ENCODE assay signal across 8 cellular contexts in genomic region chr3:53114011-53114400, GRCh38. TPM values are rescaled to one million over a fixed set of nuclear protein-coding genes. Genes with fewer than 3 reads are reported as not detected.
DNase-seq lines count a peak whose midpoint lies in the region; ATAC-seq and TF ChIP-seq lines count a peak whose summit lies in the region.

No MANE protein-coding gene starts in this region.

- in situ Hi-C loops in transverse colon (cut with MboI; ENCODE audit: low pct_ligation_motif_present in 1 of 4, low pct_unique_long_range_greater_than_20kb in 1 of 4, low sequenced_read_pairs in 3 of 4) = loop anchor here in 3 of 4 donors (5.0 to 25.0 kb wide), 3 partner anchors 81 to 598 kb away; no protein-coding TSS in a partner anchor

- TF ChIP-seq POLR2A in transverse colon (IDR thresholded peaks at IDR 0.05) = no peak

- H2BK12ac ChIP-seq in trophoblast cell (ENCODE audit: low read length) = no peak overlapping the region

- 16% methylated on average over 5 of the region's 5 CpGs for WGBS in SK-N-SH (ENCODE audit: low lambda C conversion rate)
- no CpG with 5 or more reads among the region's 5 CpGs for WGBS in trophoblast cell (ENCODE audit: extremely low coverage, insufficient coverage, insufficient read length)
- whole genome bisulfite sequencing in transverse colon (ENCODE audit: low coverage in 1 of 2), 2 donors = 4 to 9% methylated on average over 4 to 5 of the region's 5 CpGs

- H3K4me1 ChIP-seq in SK-N-SH (ENCODE audit: control insufficient read depth in 1 of 2, insufficient read depth in 2 of 2, low read depth in 1 of 2, low read length in 1 of 2) = peaks cover 0 to 13% of the 10 kb centered on the region in 2 experiments; a peak in 1 of 4 replicates
- H3K4me1 ChIP-seq in trophoblast cell (ENCODE audit: control insufficient read depth in 1 of 2, insufficient read depth in 2 of 2, low read length in 2 of 2) = peaks cover 0 to 3% of the 10 kb centered on the region in 2 experiments
- H3K4me1 ChIP-seq in transverse colon = peaks cover 0 to 17% (median 5%) of the 10 kb centered on the region in 4 donors

- peak; percentile 95 for TF ChIP-seq CTCF in CD14-positive monocyte (IDR thresholded peaks at IDR 0.05)
- TF ChIP-seq CTCF in SK-N-SH (IDR thresholded peaks at IDR 0.05) = peak; percentile 92
- TF ChIP-seq CTCF in glutamatergic neuron (IDR thresholded peaks at IDR 0.05; ENCODE audit: partially characterized antibody, unreplicated experiment) = peak; percentile 96
- peak; percentile 89 to 95 (median 92) for TF ChIP-seq CTCF in transverse colon (IDR thresholded peaks at IDR 0.05)

- H3K4me3 ChIP-seq in SK-N-SH (ENCODE audit: low read depth in 2 of 2, low read length in 1 of 2) = no peak overlapping the region
- H3K4me3 ChIP-seq in trophoblast cell (ENCODE audit: low read depth, low read length) = no peak overlapping the region
- H3K4me3 ChIP-seq in transverse colon = no peak overlapping the region

- H3K27me3 Mint-ChIP-seq in CD14-positive monocyte (ENCODE audit: low read depth in 3 of 3) = no peaks in the 10 kb centered on the region
- no peaks in the 10 kb centered on the region for H3K27me3 Mint-ChIP-seq in activated naive CD4-positive, alpha-beta T cell treated with anti-CD3 and anti-CD28 coated beads, Interleukin-2, amount 10 ng/mL, durations not matched to agents 7 days and 5 days
- no peaks in the 10 kb centered on the region for H3K27me3 Mint-ChIP-seq in glutamatergic neuron (ENCODE audit: unreplicated experiment)

- H3K36me3 ChIP-seq in SK-N-SH (replicated peaks in 1 of 2; ENCODE audit: control insufficient read depth in 1 of 2, insufficient read depth in 2 of 2, low read length in 1 of 2) (peaks cover 30 to 37% of the 10 kb centered on the region in 2 experiments), trophoblast cell (ENCODE audit: control insufficient read depth in 1 of 2, insufficient read depth in 2 of 2, low read length in 2 of 2) (peaks cover 7 to 12% of the 10 kb centered on the region in 2 experiments), transverse colon (peaks cover 0 to 15% (median 5%) of the 10 kb centered on the region in 4 donors)

- no peak overlapping the region for H3K4me3 Mint-ChIP-seq in CD14-positive monocyte
- H3K4me3 Mint-ChIP-seq in activated naive CD4-positive, alpha-beta T cell treated with anti-CD3 and anti-CD28 coated beads, Interleukin-2, amount 10 ng/mL, durations not matched to agents 7 days and 5 days = no peak overlapping the region
- H3K4me3 Mint-ChIP-seq in glutamatergic neuron (ENCODE audit: unreplicated experiment) = no peak overlapping the region

- H3K4ac ChIP-seq in trophoblast cell (ENCODE audit: low read depth, low read length) = no peak overlapping the region

- peaks cover 33 to 53% of the 10 kb centered on the region in 2 donors for H3K36me3 Mint-ChIP-seq in CD14-positive monocyte
- H3K36me3 Mint-ChIP-seq in activated naive CD4-positive, alpha-beta T cell treated with anti-CD3 and anti-CD28 coated beads, Interleukin-2, amount 10 ng/mL, durations not matched to agents 7 days and 5 days = peaks cover 26% of the 10 kb centered on the region
- H3K36me3 Mint-ChIP-seq in glutamatergic neuron (ENCODE audit: unreplicated experiment) = no peaks in the 10 kb centered on the region

- H3K27ac ChIP-seq in SK-N-SH (ENCODE audit: low read depth in 2 of 2, low read length in 1 of 2) = peak overlapping the region; percentile 33 to 61
- no peak overlapping the region for H3K27ac ChIP-seq in trophoblast cell (ENCODE audit: low read depth, low read length)
- peak overlapping the region in 3 of 4 donors; percentile 57 to 76 (median 58) for H3K27ac ChIP-seq in transverse colon

- DNase-seq in CD14-positive monocyte (ENCODE audit: low spot score) (peak; percentile 76), M059J (ENCODE audit: low read depth) (peak; percentile 70), SK-N-SH (peak; percentile 78), glutamatergic neuron (peak; percentile 85), trophoblast cell (peak; percentile 77 to 90), transverse colon (peak; percentile 86)
- peak; percentile 90 for DNase-seq in activated naive CD4-positive, alpha-beta T cell treated with anti-CD3 and anti-CD28 coated beads, Interleukin-2, amount 10 ng/mL, durations not matched to agents 7 days and 5 days

- no peak overlapping the region for H2AK5ac ChIP-seq in trophoblast cell (ENCODE audit: low read length)

- peak; percentile 89 for TF ChIP-seq RAD21 in SK-N-SH (IDR thresholded peaks at IDR 0.05; ENCODE audit: low read length)

- H3K4me2 ChIP-seq in SK-N-SH = no peak overlapping the region
- no peak overlapping the region for H3K4me2 ChIP-seq in trophoblast cell (ENCODE audit: low read length)

- H3K79me2 ChIP-seq in SK-N-SH (ENCODE audit: insufficient read depth) (no peaks in the 10 kb centered on the region), trophoblast cell (ENCODE audit: control insufficient read depth, insufficient read depth, low read length, poor library complexity) (no peaks in the 10 kb centered on the region)

- H2BK120ac ChIP-seq in trophoblast cell (ENCODE audit: insufficient read depth, low read length, poor library complexity) = no peak overlapping the region

- H3K23ac ChIP-seq in trophoblast cell (ENCODE audit: low read length) = no peak overlapping the region

- no peaks in the 10 kb centered on the region for H3F3A ChIP-seq in SK-N-SH (replicated peaks; ENCODE audit: insufficient read depth)

- no peaks in the 10 kb centered on the region for H3K79me1 ChIP-seq in trophoblast cell (ENCODE audit: low read length)

- H2BK5ac ChIP-seq in trophoblast cell (ENCODE audit: low read depth, low read length, poor library complexity) = no peak overlapping the region

- no peaks in the 10 kb centered on the region for H3K9me3 Mint-ChIP-seq in CD14-positive monocyte
- peaks cover 2% of the 10 kb centered on the region for H3K9me3 Mint-ChIP-seq in activated naive CD4-positive, alpha-beta T cell treated with anti-CD3 and anti-CD28 coated beads, Interleukin-2, amount 10 ng/mL, durations not matched to agents 7 days and 5 days
- H3K9me3 Mint-ChIP-seq in glutamatergic neuron (ENCODE audit: unreplicated experiment) = no peaks in the 10 kb centered on the region

- TF ChIP-seq EP300 in SK-N-SH (IDR thresholded peaks at IDR 0.05; ENCODE audit: borderline replicate concordance in 1 of 2, low read depth in 1 of 2, low read length in 1 of 2) (no peak), transverse colon (IDR thresholded peaks at IDR 0.05; ENCODE audit: low read depth) (no peak)

- POLR2A ChIA-PET in SK-N-SH (lab: Yijun Ruan, JAX) = interaction anchor here (1.1 kb wide), 1 partner anchor 81 kb away, joined by 3 read pairs; no protein-coding TSS in a partner anchor

- H3K9me3 ChIP-seq in SK-N-SH (no peaks in the 10 kb centered on the region), trophoblast cell (ENCODE audit: insufficient read depth, low read depth, low read length) (peaks cover 2% of the 10 kb centered on the region), transverse colon (no peaks in the 10 kb centered on the region)

- intact Hi-C loops in CD14-positive monocyte (cut with micrococcal nuclease) (loop anchor here (1.0 to 10.0 kb wide), 3 partner anchors 51 to 83 kb away; partner anchors contain the start of gene PRKCD (in 1 of the 2)), transverse colon (cut with DNase I; ENCODE audit: low total_unique reads) (loop anchor here (2.0 to 10.0 kb wide), 2 partner anchors 81 to 231 kb away; partner anchors contain the start of gene DCP1A)

- H3K4me1 Mint-ChIP-seq in CD14-positive monocyte (peaks cover 15% of the 10 kb centered on the region), glutamatergic neuron (ENCODE audit: low read depth, unreplicated experiment) (no peaks in the 10 kb centered on the region)
- H3K4me1 Mint-ChIP-seq in activated naive CD4-positive, alpha-beta T cell treated with anti-CD3 and anti-CD28 coated beads, Interleukin-2, amount 10 ng/mL, durations not matched to agents 7 days and 5 days = peaks cover 23% of the 10 kb centered on the region

- H3K9ac ChIP-seq in SK-N-SH (no peak overlapping the region; the same call in 1 of the 2 replicates), trophoblast cell (ENCODE audit: low read length) (no peak overlapping the region)

- no peaks in the 10 kb centered on the region for H4K20me1 ChIP-seq in SK-N-SH (ENCODE audit: insufficient read depth)

- no peak overlapping the region for H3K18ac ChIP-seq in trophoblast cell (ENCODE audit: low read length)

- H3K9me2 ChIP-seq in SK-N-SH = no peaks in the 10 kb centered on the region

- peak overlapping the region; percentile 34; the same call in 1 of the 2 replicates for H2AFZ ChIP-seq in SK-N-SH (ENCODE audit: low read depth)
- no peak overlapping the region for H2AFZ ChIP-seq in trophoblast cell (ENCODE audit: insufficient read depth, low read length, poor library complexity)

- no peak overlapping the region for H3K27ac Mint-ChIP-seq in CD14-positive monocyte
- no peak overlapping the region for H3K27ac Mint-ChIP-seq in activated naive CD4-positive, alpha-beta T cell treated with anti-CD3 and anti-CD28 coated beads, Interleukin-2, amount 10 ng/mL, durations not matched to agents 7 days and 5 days
- H3K27ac Mint-ChIP-seq in glutamatergic neuron (ENCODE audit: unreplicated experiment) = no peak overlapping the region

- no peak overlapping the region for H4K12ac ChIP-seq in trophoblast cell (ENCODE audit: low read depth, low read length)

- no peak overlapping the region for H3K14ac ChIP-seq in trophoblast cell (ENCODE audit: low read length)

- no peak overlapping the region for H4K8ac ChIP-seq in trophoblast cell (ENCODE audit: low read depth, low read length)

- H3K27me3 ChIP-seq in SK-N-SH (ENCODE audit: insufficient read depth) = no peaks in the 10 kb centered on the region
- no peaks in the 10 kb centered on the region for H3K27me3 ChIP-seq in trophoblast cell (ENCODE audit: insufficient read depth, low read length)
- no peaks in the 10 kb centered on the region for H3K27me3 ChIP-seq in transverse colon

- peak; percentile 66 for ATAC-seq in GM19463 (IDR thresholded peaks at IDR 0.05; ENCODE audit: unreplicated experiment)

- H4K91ac ChIP-seq in trophoblast cell (ENCODE audit: low read depth, low read length) = no peak overlapping the region

- CTCF ChIA-PET in SK-N-SH (lab: Yijun Ruan, JAX) = interaction anchor here (0.7 to 15.2 kb wide), 36 partner anchors 8 to 818 kb away, joined by 3 to 206 read pairs (median 4); partner anchors contain the start of genes MUSTN1 and RFT1
- CTCF ChIA-PET in activated naive CD4-positive, alpha-beta T cell treated with anti-CD3 and anti-CD28 coated beads, Interleukin-2, amount 10 ng/mL, durations not matched to agents 7 days and 5 days (lab: Charles Lee) = interaction anchor here (0.7 to 7.6 kb wide), 14 partner anchors 9 to 107 kb away, joined by 3 to 148 read pairs (median 4); no protein-coding TSS in a partner anchor

RNA-seq across cellular contexts. Expression of gene RFT1, which starts 16.2 kb away (rescaled TPM):
- polyA plus RNA-seq in CD14-positive monocyte (10 to 100 TPM; 25.6 to 34.9 TPM), SK-N-SH (2012; rRNA removed) (13.8 and 22.9 TPM in 2 replicates)
- total RNA-seq in M059J (2014; rRNA removed; shearing (Covaris generic)) = 12.8 and 15.1 TPM in 2 replicates
- polyA plus RNA-seq in SK-N-SH (2012; cell fraction: cytosol; rRNA removed) = 13.3 and 17.1 TPM in 2 replicates
- polyA plus RNA-seq in SK-N-SH (2012; cell fraction: nucleus; rRNA removed) = 11.7 and 14.6 TPM in 2 replicates
- total RNA-seq in glutamatergic neuron (ENCODE audit: unreplicated experiment) (10.5 TPM), transverse colon (10 to 100 TPM in 1 of 4 donors, 1 to 10 TPM in 3; 2.2 to 10.3 (median 8.5) TPM)
- 10.1 and 10.5 TPM in 2 replicates for polyA plus RNA-seq in trophoblast cell (2013)

RNA-seq across cellular contexts. Expression of gene PRKCD, which starts 47.0 kb away (rescaled TPM):
- polyA plus RNA-seq in CD14-positive monocyte (100 to 1,000 TPM; 123 to 158 TPM), SK-N-SH (2012; rRNA removed) (24.5 and 29.0 TPM in 2 replicates)
- total RNA-seq in M059J (2014; rRNA removed; shearing (Covaris generic)) = 1.5 and 4.3 TPM in 2 replicates
- polyA plus RNA-seq in SK-N-SH (2012; cell fraction: cytosol; rRNA removed) = 14.3 and 19.6 TPM in 2 replicates
- polyA plus RNA-seq in SK-N-SH (2012; cell fraction: nucleus; rRNA removed) = 28.9 and 32.1 TPM in 2 replicates
- total RNA-seq in glutamatergic neuron (ENCODE audit: unreplicated experiment) (5.4 TPM), transverse colon (10 to 100 TPM; 43.8 to 78.9 (median 55.9) TPM)
- polyA plus RNA-seq in trophoblast cell (2013) = 10.6 and 11.2 TPM in 2 replicates
